In the genomic region with DNA sequence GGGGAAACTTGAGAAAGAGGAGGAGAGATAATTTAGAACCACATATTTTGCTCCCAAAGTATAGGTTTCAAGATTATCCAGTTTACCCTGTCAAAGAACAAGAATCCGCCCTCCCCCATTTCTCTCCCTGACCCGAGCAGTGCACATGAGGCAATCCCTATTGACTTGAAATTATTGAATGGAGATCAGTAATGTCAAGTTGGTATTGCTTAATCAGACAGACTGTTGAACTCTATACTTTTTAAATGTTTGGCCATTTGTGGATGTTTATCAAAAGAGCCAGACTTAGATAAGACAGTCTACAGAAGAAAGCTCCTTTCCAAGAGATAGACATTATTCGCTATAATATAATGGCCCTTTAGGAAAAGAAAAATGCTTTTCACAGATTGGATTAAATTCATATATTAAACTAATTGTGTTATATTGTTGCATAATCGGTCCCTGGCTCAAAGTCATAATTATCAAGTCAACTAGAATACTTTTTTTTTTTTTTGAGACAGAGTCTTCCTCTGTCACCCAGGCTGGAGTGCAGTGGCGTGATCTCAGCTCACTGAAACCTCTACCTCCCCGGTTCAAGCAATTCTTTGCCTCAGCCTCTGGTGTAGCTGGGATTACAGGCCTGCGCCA, we compare ENCODE assay signal across 8 cellular contexts. TPM values are rescaled to one million over a fixed set of nuclear protein-coding genes. Genes with fewer than 3 reads are reported as not detected.
DNase-seq lines count a peak whose midpoint lies in the region; ATAC-seq, FAIRE-seq and TF ChIP-seq lines count a peak whose summit lies in the region.
"Had no signal": no experiment of that assay in that cellular context is flagged by ENCODE, and none has a peak within 500 bp of the region (broad histone marks: within the 10 kb centered on the region; RNA-seq: fewer than 3 reads in every experiment).

No MANE protein-coding gene starts in this region.

- no peak overlapping the region for H3K4me3 ChIP-seq in kidney (ENCODE audit: low read length in 2 of 2)

- H3K27ac Mint-ChIP-seq in activated CD8-positive, alpha-beta T cell treated with anti-CD3 and anti-CD28 coated beads, Interleukin-2, amount 10 ng/mL, durations not matched to agents 7 days and 5 days, result peak overlapping the region; percentile 85

- H3K9me3 ChIP-seq in KOPT-K1 (ENCODE audit: insufficient read depth, low read length, poor library complexity, severe bottlenecking), result no peaks in the 10 kb centered on the region
- H3K9me3 ChIP-seq in kidney (ENCODE audit: control insufficient read depth in 1 of 2, low read length in 2 of 2), result no peaks in the 10 kb centered on the region

- peaks cover 12 to 15% of the 10 kb centered on the region in 2 donors for H3K4me1 ChIP-seq in kidney (ENCODE audit: control insufficient read depth in 1 of 2, insufficient read depth in 1 of 2, low read depth in 1 of 2, low read length in 2 of 2)

- DNase-seq in activated CD8-positive, alpha-beta T cell treated with anti-CD3 and anti-CD28 coated beads, Interleukin-2, amount 10 ng/mL, durations not matched to agents 7 days and 5 days, result no peak
- DNase-seq in kidney (no peak), substantia nigra (lab: John Stamatoyannopoulos, UW) (no peak), DMS153 treated with DMSO at 0.1 percent for 48 hours (lab: John Stamatoyannopoulos, UW; ENCODE audit: unreplicated experiment) (no peak), hypothalamus (lab: John Stamatoyannopoulos, UW) (no peak), NCI-H345 treated with DMSO at 0.1 percent for 48 hours (lab: John Stamatoyannopoulos, UW; ENCODE audit: unreplicated experiment) (no peak)

- H3K27me3 Mint-ChIP-seq in activated CD8-positive, alpha-beta T cell treated with anti-CD3 and anti-CD28 coated beads, Interleukin-2, amount 10 ng/mL, durations not matched to agents 7 days and 5 days (ENCODE audit: low read depth), result no peaks in the 10 kb centered on the region

- H3K9me3 Mint-ChIP-seq in activated CD8-positive, alpha-beta T cell treated with anti-CD3 and anti-CD28 coated beads, Interleukin-2, amount 10 ng/mL, durations not matched to agents 7 days and 5 days (ENCODE audit: insufficient read depth), result no peaks in the 10 kb centered on the region

- no peak for FAIRE-seq in kidney (lab: Jason Lieb, UNC)
- FAIRE-seq: RCC 7860 had no signal

- no peak overlapping the region for H3K4me3 Mint-ChIP-seq in activated CD8-positive, alpha-beta T cell treated with anti-CD3 and anti-CD28 coated beads, Interleukin-2, amount 10 ng/mL, durations not matched to agents 7 days and 5 days

- intact Hi-C loops in kidney (cut with DNase I), result no loop called here

- H3K27ac ChIP-seq in KOPT-K1 (ENCODE audit: low read depth, low read length, poor library complexity, severe bottlenecking) (peak overlapping the region; percentile 85), kidney (ENCODE audit: low read depth in 2 of 2, low read length in 2 of 2) (peak overlapping the region; percentile 5 to 78), substantia nigra (ENCODE audit: low read depth, low read length, poor library complexity, severe bottlenecking) (peak overlapping the region; percentile 51)

- ATAC-seq in activated CD8-positive, alpha-beta T cell treated with anti-CD3 and anti-CD28 coated beads, Interleukin-2, amount 10 ng/mL, durations not matched to agents 7 days and 5 days, result no peak

- TF ChIP-seq CTCF in kidney (IDR thresholded peaks at IDR 0.05; ENCODE audit: borderline replicate concordance, extremely low read depth, insufficient read depth), result no peak

- POLR2A ChIA-PET in activated CD8-positive, alpha-beta T cell treated with anti-CD3 and anti-CD28 coated beads, Interleukin-2, amount 10 ng/mL, durations not matched to agents 7 days and 5 days (lab: Charles Lee), result interaction anchor here (1.0 kb wide), 1 partner anchor 16 kb away, joined by 3 read pairs; no protein-coding TSS in a partner anchor

- CTCF ChIA-PET in activated CD8-positive, alpha-beta T cell treated with anti-CD3 and anti-CD28 coated beads, Interleukin-2, amount 10 ng/mL, durations not matched to agents 7 days and 5 days (lab: Charles Lee), result interaction anchor here (0.6 to 3.4 kb wide), 13 partner anchors 8 to 677 kb away, joined by 3 to 18 read pairs (median 6); a partner anchor contains a TSS

- peaks cover 47% of the 10 kb centered on the region for H3K36me3 Mint-ChIP-seq in activated CD8-positive, alpha-beta T cell treated with anti-CD3 and anti-CD28 coated beads, Interleukin-2, amount 10 ng/mL, durations not matched to agents 7 days and 5 days (ENCODE audit: low read depth)

- peaks cover 37% of the 10 kb centered on the region for H3K36me3 ChIP-seq in KOPT-K1 (ENCODE audit: insufficient read depth, low read length)
- no peaks in the 10 kb centered on the region for H3K36me3 ChIP-seq in kidney (ENCODE audit: control insufficient read depth in 1 of 2, insufficient read depth in 2 of 2, low read length in 2 of 2)

- H3K4me1 Mint-ChIP-seq in activated CD8-positive, alpha-beta T cell treated with anti-CD3 and anti-CD28 coated beads, Interleukin-2, amount 10 ng/mL, durations not matched to agents 7 days and 5 days (ENCODE audit: low read depth), result peaks cover 57% of the 10 kb centered on the region

- H3K9ac ChIP-seq in kidney (ENCODE audit: low read length in 2 of 2), result peak overlapping the region in 1 of 2 donors; percentile 43

RNA-seq across cellular contexts. Expression of a gene that starts 5.3 kb away (rescaled TPM):
- total RNA-seq in activated CD8-positive, alpha-beta T cell treated with anti-CD3 and anti-CD28 coated beads, Interleukin-2, amount 10 ng/mL, durations not matched to agents 7 days and 5 days, result 10 to 100 TPM; 17.2 to 19.2 TPM
- total RNA-seq in kidney, result 24.9 TPM
- polyA plus RNA-seq in kidney (ENCODE audit: insufficient read depth, low read depth, low replicate concordance), result 20.4 TPM

RNA-seq across cellular contexts. Expression of a gene that starts 6.3 kb away (rescaled TPM):
- 10 to 100 TPM; 13.3 to 15.4 TPM for total RNA-seq in activated CD8-positive, alpha-beta T cell treated with anti-CD3 and anti-CD28 coated beads, Interleukin-2, amount 10 ng/mL, durations not matched to agents 7 days and 5 days
- total RNA-seq in kidney, result 12.3 TPM
- 9.7 TPM for polyA plus RNA-seq in kidney (ENCODE audit: insufficient read depth, low read depth, low replicate concordance)

RNA-seq across cellular contexts. Expression of a gene that starts 54.2 kb away (rescaled TPM):
- 10 to 100 TPM; 51.8 to 57.7 TPM for total RNA-seq in activated CD8-positive, alpha-beta T cell treated with anti-CD3 and anti-CD28 coated beads, Interleukin-2, amount 10 ng/mL, durations not matched to agents 7 days and 5 days
- 64.1 TPM for total RNA-seq in kidney
- 117 TPM for polyA plus RNA-seq in kidney (ENCODE audit: insufficient read depth, low read depth, low replicate concordance)
